8 cellular contexts compared by ENCODE assay signal in genomic region chr19:43618921-43619261, GRCh38. TPM values are rescaled to one million over a fixed set of nuclear protein-coding genes. Genes with fewer than 3 reads are reported as not detected.
DNase-seq lines count a peak whose midpoint lies in the region; ATAC-seq and TF ChIP-seq lines count a peak whose summit lies in the region.

No MANE protein-coding gene starts in this region.

- WGBS in lower leg skin, 2 donors: 0% methylated on average over 14 of the region's 14 CpGs

- H2AFZ ChIP-seq in KMS-11 (ENCODE audit: low read depth): peak overlapping the region; percentile 78

- no peaks in the 10 kb centered on the region for H3K9me3 ChIP-seq in SK-N-MC (ENCODE audit: low read depth, low read length)

- H3K4me3 ChIP-seq in KMS-11 (IDR thresholded peaks at IDR 0.05; ENCODE audit: insufficient read depth, low read depth, low read length) (no peak overlapping the region), SK-N-MC (peak overlapping the region; percentile 89), lower leg skin (ENCODE audit: low read depth, poor library complexity, severe bottlenecking) (peak overlapping the region; percentile 66)

- H3K27ac ChIP-seq in KMS-11 (peak overlapping the region; percentile 76), SK-N-MC (peak overlapping the region; percentile 98)

- DNase-seq in Daoy (ENCODE audit: low read depth): peak; percentile 48
- DNase-seq in SK-N-MC (ENCODE audit: low read depth, low spot score): no peak
- no peak for DNase-seq in central memory CD8-positive, alpha-beta T cell (ENCODE audit: low spot score in 2 of 2)
- no peak for DNase-seq in lower leg skin (ENCODE audit: low spot score in 2 of 2)
- no peak for DNase-seq in stimulated activated naive B cell treated with anti-CD40 and anti-IgM and Interleukin-4, amounts not matched to agents 10 μg/mL and 1 μg/mL and 100 μg/mL, for 72 hours
- DNase-seq in dedifferentiated amniotic fluid mesenchymal stem cell (ENCODE audit: extremely low spot score): no peak

- H3K4me1 Mint-ChIP-seq in central memory CD8-positive, alpha-beta T cell: peaks cover 40% of the 10 kb centered on the region
- peaks cover 12 to 26% of the 10 kb centered on the region in 2 donors for H3K4me1 Mint-ChIP-seq in stimulated activated naive B cell treated with anti-CD40 and anti-IgM and Interleukin-4, amounts not matched to agents 10 μg/mL and 1 μg/mL and 100 μg/mL, for 72 hours

- H4K20me1 ChIP-seq in KMS-11 (ENCODE audit: insufficient read depth): no peaks in the 10 kb centered on the region

- H3K4me1 ChIP-seq in KMS-11 (ENCODE audit: low read depth, poor library complexity, severe bottlenecking): peaks cover 12% of the 10 kb centered on the region

- peak overlapping the region; percentile 98 for H3K4me3 Mint-ChIP-seq in central memory CD8-positive, alpha-beta T cell
- peak overlapping the region; percentile 94 to 97 for H3K4me3 Mint-ChIP-seq in stimulated activated naive B cell treated with anti-CD40 and anti-IgM and Interleukin-4, amounts not matched to agents 10 μg/mL and 1 μg/mL and 100 μg/mL, for 72 hours

- peak; percentile 21 for ATAC-seq in GM21526 (IDR thresholded peaks at IDR 0.05; ENCODE audit: low FRiP score, unreplicated experiment)
- no peak for ATAC-seq in central memory CD8-positive, alpha-beta T cell (replicated peaks; ENCODE audit: extremely low read depth, poor library complexity, severe bottlenecking)
- peak; percentile 64 to 66 for ATAC-seq in stimulated activated naive B cell treated with anti-CD40 and anti-IgM and Interleukin-4, amounts not matched to agents 10 μg/mL and 1 μg/mL and 100 μg/mL, for 72 hours (replicated peaks)

- H3K27me3 ChIP-seq in KMS-11 (ENCODE audit: insufficient read depth, low read depth): no peaks in the 10 kb centered on the region

- intact Hi-C loops in lower leg skin (cut with DNase I; ENCODE audit: low total_unique reads): no loop called here

- H3K27me3 Mint-ChIP-seq in central memory CD8-positive, alpha-beta T cell: no peaks in the 10 kb centered on the region
- no peaks in the 10 kb centered on the region for H3K27me3 Mint-ChIP-seq in stimulated activated naive B cell treated with anti-CD40 and anti-IgM and Interleukin-4, amounts not matched to agents 10 μg/mL and 1 μg/mL and 100 μg/mL, for 72 hours

- no peak for TF ChIP-seq CTCF in KMS-11 (conservative IDR thresholded peaks at IDR 0.05; ENCODE audit: low read depth, low read length)
- no peak for TF ChIP-seq CTCF in lower leg skin (IDR thresholded peaks at IDR 0.05)

- peaks cover 9% of the 10 kb centered on the region for H3K36me3 Mint-ChIP-seq in central memory CD8-positive, alpha-beta T cell (ENCODE audit: insufficient read depth)
- H3K36me3 Mint-ChIP-seq in stimulated activated naive B cell treated with anti-CD40 and anti-IgM and Interleukin-4, amounts not matched to agents 10 μg/mL and 1 μg/mL and 100 μg/mL, for 72 hours: peaks cover 5 to 6% of the 10 kb centered on the region in 2 donors

- peak overlapping the region; percentile 76 for H3K4me2 ChIP-seq in KMS-11

- H3K9ac ChIP-seq in KMS-11 (peak overlapping the region; percentile 70), SK-N-MC (ENCODE audit: insufficient read length) (peak overlapping the region; percentile 94)

- no peaks in the 10 kb centered on the region for H3K9me3 Mint-ChIP-seq in central memory CD8-positive, alpha-beta T cell
- no peaks in the 10 kb centered on the region for H3K9me3 Mint-ChIP-seq in stimulated activated naive B cell treated with anti-CD40 and anti-IgM and Interleukin-4, amounts not matched to agents 10 μg/mL and 1 μg/mL and 100 μg/mL, for 72 hours

- H3K79me2 ChIP-seq in KMS-11 (ENCODE audit: insufficient read depth, low read depth): peaks cover 13% of the 10 kb centered on the region; the same call in 1 of the 2 replicates

- TF ChIP-seq POLR2A in lower leg skin (IDR thresholded peaks at IDR 0.05): no peak

- H3K36me3 ChIP-seq in KMS-11 (ENCODE audit: insufficient read depth) (no peaks in the 10 kb centered on the region), SK-N-MC (ENCODE audit: insufficient read depth, low read length) (no peaks in the 10 kb centered on the region; the same call in 1 of the 2 replicates)

- peak overlapping the region; percentile 92 for H3K27ac Mint-ChIP-seq in central memory CD8-positive, alpha-beta T cell (ENCODE audit: low read depth)
- peak overlapping the region; percentile 99 for H3K27ac Mint-ChIP-seq in stimulated activated naive B cell treated with anti-CD40 and anti-IgM and Interleukin-4, amounts not matched to agents 10 μg/mL and 1 μg/mL and 100 μg/mL, for 72 hours

RNA-seq across cellular contexts. Expression of gene ZNF428, which starts 0.5 kb away (rescaled TPM):
- 40.5 and 41.9 TPM in 2 replicates for total RNA-seq in Daoy (2014; rRNA removed; shearing (Covaris generic))
- total RNA-seq in lower leg skin: 10 to 100 TPM in 3 of 4 donors, 1 to 10 TPM in 1; 5.3 to 27.3 (median 15.1) TPM

RNA-seq across cellular contexts. Expression of gene SRRM5, which starts 7.0 kb away (rescaled TPM):
- total RNA-seq in Daoy (2014; rRNA removed; shearing (Covaris generic)): not detected in 2 replicates
- total RNA-seq in lower leg skin: under 1 TPM; 0.15 to 0.27 (median 0.17) TPM

RNA-seq across cellular contexts. Expression of gene CADM4, which starts 20.8 kb away (rescaled TPM):
- 4.8 and 9.9 TPM in 2 replicates for total RNA-seq in Daoy (2014; rRNA removed; shearing (Covaris generic))
- 10 to 100 TPM; 22.3 to 56.0 (median 29.6) TPM for total RNA-seq in lower leg skin

RNA-seq across cellular contexts. Expression of gene ZNF576, which starts 22.5 kb away (rescaled TPM):
- 13.8 and 16.0 TPM in 2 replicates for total RNA-seq in Daoy (2014; rRNA removed; shearing (Covaris generic))
- total RNA-seq in lower leg skin: 10 to 100 TPM in 3 of 4 donors, 1 to 10 TPM in 1; 4.8 to 16.8 (median 14.3) TPM

RNA-seq across cellular contexts. Expression of gene IRGQ, which starts 23.0 kb away (rescaled TPM):
- total RNA-seq in Daoy (2014; rRNA removed; shearing (Covaris generic)): 15.8 and 20.4 TPM in 2 replicates
- total RNA-seq in lower leg skin: 10 to 100 TPM; 17.4 to 38.9 (median 21.7) TPM
